11 cellular contexts compared by ENCODE assay signal in the genomic region with DNA sequence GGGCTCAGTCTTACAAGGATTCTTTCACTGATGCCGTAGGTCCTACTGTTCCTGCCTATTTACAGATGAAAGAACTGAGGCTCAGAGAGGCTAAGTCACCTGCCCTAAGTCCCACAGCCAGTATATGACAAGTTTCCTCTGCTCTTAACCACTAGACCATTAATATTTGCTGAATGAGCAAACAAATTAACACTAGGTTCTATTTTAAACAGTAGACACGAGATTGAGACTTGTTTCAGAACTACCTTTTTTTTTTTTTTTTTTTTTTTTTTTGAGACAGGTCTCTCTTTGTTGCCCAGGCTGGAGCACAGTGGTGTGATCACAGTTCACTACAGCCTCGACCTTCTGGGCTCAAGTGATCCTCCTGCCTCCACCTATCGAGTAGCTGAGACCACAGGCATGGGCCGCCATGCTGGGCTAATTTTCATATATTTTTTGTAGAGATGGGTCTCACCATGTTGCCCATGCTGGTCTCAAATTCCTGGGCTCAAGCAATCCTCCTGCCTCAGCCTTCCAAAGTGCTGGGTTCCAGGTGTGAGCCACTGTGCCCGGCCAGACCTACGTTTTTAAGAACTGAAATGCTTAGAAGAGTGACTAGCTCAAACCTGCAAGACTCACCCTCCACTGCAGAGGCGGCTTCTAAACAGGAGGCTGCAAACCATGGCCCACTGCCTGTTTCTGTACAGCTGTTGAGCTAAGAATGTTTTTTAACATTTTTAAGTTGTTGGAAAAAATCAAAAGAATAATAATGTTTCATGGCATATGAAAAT. TPM values are rescaled to one million over a fixed set of nuclear protein-coding genes. Genes with fewer than 3 reads are reported as not detected.
DNase-seq lines count a peak whose midpoint lies in the region; ATAC-seq and TF ChIP-seq lines count a peak whose summit lies in the region.
"Had no signal": no experiment of that assay in that cellular context is flagged by ENCODE, and none has a peak within 500 bp of the region (broad histone marks: within the 10 kb centered on the region; RNA-seq: fewer than 3 reads in every experiment).

No MANE protein-coding gene starts in this region.

- CTCF ChIA-PET in activated CD8-positive, alpha-beta memory T cell treated with anti-CD3 and anti-CD28 coated beads, Interleukin-2, amount 10 ng/mL, durations not matched to agents 7 days and 5 days (lab: Charles Lee), result interaction anchor here (0.6 to 2.0 kb wide), 9 partner anchors 10 to 62 kb away, joined by 3 to 12 read pairs (median 5); no protein-coding TSS in a partner anchor

- no peak overlapping the region for H3K4me3 Mint-ChIP-seq in activated CD8-positive, alpha-beta memory T cell treated with anti-CD3 and anti-CD28 coated beads, Interleukin-2, amount 10 ng/mL, durations not matched to agents 7 days and 5 days

- H3K4me3 ChIP-seq in subcutaneous abdominal adipose tissue (ENCODE audit: low read depth in 1 of 5, low read length in 5 of 5) (no peak overlapping the region), brain microvascular endothelial cell (ENCODE audit: low read depth, low read length) (no peak overlapping the region)
- H3K4me3 ChIP-seq: ascending aorta, gastroesophageal sphincter had no signal

- peak overlapping the region; percentile 74 for H3K27ac Mint-ChIP-seq in activated CD8-positive, alpha-beta memory T cell treated with anti-CD3 and anti-CD28 coated beads, Interleukin-2, amount 10 ng/mL, durations not matched to agents 7 days and 5 days

- ATAC-seq in activated CD8-positive, alpha-beta memory T cell treated with anti-CD3 and anti-CD28 coated beads, Interleukin-2, amount 10 ng/mL, durations not matched to agents 7 days and 5 days, result peak; percentile 13
- peak; percentile 59 for ATAC-seq in GM21619 (IDR thresholded peaks at IDR 0.05; ENCODE audit: unreplicated experiment)
- peak; percentile 45 for ATAC-seq in HG03442 (IDR thresholded peaks at IDR 0.05; ENCODE audit: unreplicated experiment)
- ATAC-seq: gastroesophageal sphincter had no signal

- no peaks in the 10 kb centered on the region for H3K27me3 Mint-ChIP-seq in activated CD8-positive, alpha-beta memory T cell treated with anti-CD3 and anti-CD28 coated beads, Interleukin-2, amount 10 ng/mL, durations not matched to agents 7 days and 5 days

- in situ Hi-C loops in brain microvascular endothelial cell (cut with HindIII; ENCODE audit: low pct_ligation_motif_present, low sequenced_read_pairs), result no loop called here

- H3K4me1 Mint-ChIP-seq in activated CD8-positive, alpha-beta memory T cell treated with anti-CD3 and anti-CD28 coated beads, Interleukin-2, amount 10 ng/mL, durations not matched to agents 7 days and 5 days, result peaks cover 85% of the 10 kb centered on the region

- no peak overlapping the region for H3K9ac ChIP-seq in subcutaneous abdominal adipose tissue (ENCODE audit: low read length in 5 of 5)

- no peak for DNase-seq in activated CD8-positive, alpha-beta memory T cell treated with anti-CD3 and anti-CD28 coated beads, Interleukin-2, amount 10 ng/mL, durations not matched to agents 7 days and 5 days
- DNase-seq in activated CD8-positive, alpha-beta memory T cell treated with anti-CD3 and anti-CD28 coated beads for 24 hours, result no peak
- DNase-seq in C1 segment of cervical spinal cord (lab: John Stamatoyannopoulos, UW), result no peak
- no peak for DNase-seq in activated gamma-delta T cell (lab: John Stamatoyannopoulos, UW)
- no peak for DNase-seq in brain microvascular endothelial cell
- DNase-seq: stimulated activated CD4-positive, alpha-beta T cell treated with anti-CD3 and anti-CD28 coated beads, Interleukin-4, amount 100 ng/mL, for 1 hour had no signal

- no peaks in the 10 kb centered on the region for H3K9me3 ChIP-seq in subcutaneous abdominal adipose tissue (ENCODE audit: control insufficient read depth in 5 of 5, low read length in 5 of 5)
- H3K9me3 ChIP-seq: ascending aorta, gastroesophageal sphincter had no signal

- no peaks in the 10 kb centered on the region for H3K9me3 Mint-ChIP-seq in activated CD8-positive, alpha-beta memory T cell treated with anti-CD3 and anti-CD28 coated beads, Interleukin-2, amount 10 ng/mL, durations not matched to agents 7 days and 5 days (ENCODE audit: low read depth)

- H3K36me3 Mint-ChIP-seq in activated CD8-positive, alpha-beta memory T cell treated with anti-CD3 and anti-CD28 coated beads, Interleukin-2, amount 10 ng/mL, durations not matched to agents 7 days and 5 days, result peaks cover 51% of the 10 kb centered on the region

- H3K36me3 ChIP-seq in subcutaneous abdominal adipose tissue (ENCODE audit: control insufficient read depth in 5 of 5, insufficient read depth in 5 of 5, low read length in 5 of 5) (peaks cover 0 to 28% (median 25%) of the 10 kb centered on the region in 5 donors), brain microvascular endothelial cell (replicated peaks) (no peaks in the 10 kb centered on the region)

- H3K4me1 ChIP-seq in subcutaneous abdominal adipose tissue (ENCODE audit: control insufficient read depth in 5 of 5, insufficient read depth in 5 of 5, low read length in 5 of 5), result peaks cover 20 to 89% (median 84%) of the 10 kb centered on the region in 5 donors

- H3K27ac ChIP-seq in subcutaneous abdominal adipose tissue (ENCODE audit: low read depth, low read length) (peak overlapping the region; percentile 84), brain microvascular endothelial cell (no peak overlapping the region)

- TF ChIP-seq CTCF in brain microvascular endothelial cell (IDR thresholded peaks at IDR 0.05; ENCODE audit: low read depth, low read length, missing control alignments), result no peak

- H3K27me3 ChIP-seq in subcutaneous abdominal adipose tissue (ENCODE audit: control insufficient read depth in 5 of 5, insufficient read depth in 4 of 5, low read length in 5 of 5) (no peaks in the 10 kb centered on the region), brain microvascular endothelial cell (replicated peaks) (no peaks in the 10 kb centered on the region)
- H3K27me3 ChIP-seq: ascending aorta, gastroesophageal sphincter had no signal

RNA-seq across cellular contexts. Expression of a gene that starts 12.9 kb away (rescaled TPM):
- 10 to 100 TPM; 65.8 to 81.6 TPM for total RNA-seq in activated CD8-positive, alpha-beta memory T cell treated with anti-CD3 and anti-CD28 coated beads, Interleukin-2, amount 10 ng/mL, durations not matched to agents 7 days and 5 days

RNA-seq across cellular contexts. Expression of a gene that starts 31.3 kb away (rescaled TPM):
- 10 to 100 TPM; 36.4 to 48.5 TPM for total RNA-seq in activated CD8-positive, alpha-beta memory T cell treated with anti-CD3 and anti-CD28 coated beads, Interleukin-2, amount 10 ng/mL, durations not matched to agents 7 days and 5 days
